ENCODE assay signal across 17 cellular contexts in genomic region chr9:22722492-22722891, GRCh38.
"Had no signal": no experiment of that assay in that cellular context is flagged by ENCODE, and none has a peak within 500 bp of the region (broad histone marks: within the 10 kb centered on the region; RNA-seq: fewer than 3 reads in every experiment).

No MANE protein-coding gene starts in this region.

- H3K36me3 ChIP-seq: ascending aorta, lower lobe of right lung, right atrium auricular region, stomach had no signal

- H3K4me1 ChIP-seq: ascending aorta, lower lobe of right lung, right atrium auricular region, stomach had no signal

- H3K9me3 ChIP-seq: ascending aorta, lower lobe of right lung had no signal

- H3K27me3 ChIP-seq: ascending aorta, right atrium auricular region, stomach had no signal

- ATAC-seq: activated CD8-positive, alpha-beta T cell treated with anti-CD3 and anti-CD28 coated beads, Interleukin-2, amount 10 ng/mL, durations not matched to agents 7 days and 5 days; esophagus mucosa; lower lobe of right lung; natural killer cell; stimulated activated effector memory CD8-positive, alpha-beta T cell treated with anti-CD3 and anti-CD28 coated beads, Interleukin-12 subunit alpha, Interleukin-12 subunit beta, amount 100 ng/mL, for 72 hours had no signal

- H3K4me3 ChIP-seq: ascending aorta, lower lobe of right lung, right atrium auricular region, skin epidermis, stomach had no signal

- H3K27ac ChIP-seq: ascending aorta, lower lobe of right lung, right atrium auricular region, skin epidermis, stomach had no signal

- DNase-seq: activated CD4-positive, alpha-beta T cell treated with anti-CD3 and anti-CD28 coated beads, Interleukin-2, amount 10 ng/mL, durations not matched to agents 7 days and 5 days; activated CD8-positive, alpha-beta T cell treated with anti-CD3 and anti-CD28 coated beads, Interleukin-2, amount 10 ng/mL, durations not matched to agents 7 days and 5 days; activated naive CD4-positive, alpha-beta T cell treated with anti-CD3 and anti-CD28 coated beads, Interleukin-2, amount 50 U/mL, for 16 hours; activated T-cell treated with anti-CD3 and anti-CD28 coated beads, Interleukin-2, amount 50 U/mL, for 24 hours; effector CD4-positive, alpha-beta T cell; lower lobe of right lung; natural killer cell; occipital lobe; stimulated activated CD4-positive, alpha-beta T cell treated with anti-CD3 and anti-CD28 coated beads, Interleukin-4, amount 100 ng/mL, for 24 hours; stomach; T-helper 1 cell; T1000 had no signal
